In the genomic region with DNA sequence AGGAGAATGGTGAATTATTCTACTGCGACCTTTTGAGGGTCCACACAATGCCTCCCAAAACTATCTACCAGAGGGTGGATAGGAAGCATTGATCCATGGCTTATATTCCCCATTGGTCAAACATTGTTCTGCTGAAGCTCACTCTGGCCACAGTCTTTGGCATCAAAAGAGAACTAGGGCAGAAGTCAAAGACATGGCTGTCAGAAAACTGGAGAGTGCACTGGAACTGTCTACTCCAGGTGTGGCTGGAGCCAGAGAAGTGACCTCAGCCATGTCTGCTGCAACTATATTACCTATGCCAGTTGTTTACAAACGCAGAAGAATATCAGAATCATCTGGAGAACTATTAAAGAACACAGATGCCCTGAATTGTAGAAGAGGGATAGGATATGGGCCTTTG, we compare ENCODE assay signal across 28 cellular contexts.
"Had no signal": no experiment of that assay in that cellular context is flagged by ENCODE, and none has a peak within 500 bp of the region (broad histone marks: within the 10 kb centered on the region; RNA-seq: fewer than 3 reads in every experiment).

No MANE protein-coding gene starts in this region.

- H3K36me3 Mint-ChIP-seq: stimulated activated effector memory CD8-positive, alpha-beta T cell treated with anti-CD3 and anti-CD28 coated beads, Interleukin-12 subunit alpha, Interleukin-12 subunit beta, amount 100 ng/mL, for 72 hours; stimulated activated memory B cell treated with anti-CD40 and anti-IgM and Interleukin-4, amounts not matched to agents 10 μg/mL and 1 μg/mL and 100 μg/mL, for 72 hours; type B pancreatic cell had no signal

- H3K36me3 ChIP-seq: stomach, suprapubic skin, thoracic aorta, thyroid gland, tibial artery, tibial nerve, transverse colon, upper lobe of left lung, upper lobe of right lung, uterus, vagina had no signal

- H3K27me3 Mint-ChIP-seq: stimulated activated memory B cell treated with anti-CD40 and anti-IgM and Interleukin-4, amounts not matched to agents 10 μg/mL and 1 μg/mL and 100 μg/mL, for 72 hours; stimulated activated naive CD8-positive, alpha-beta T cell treated with anti-CD3 and anti-CD28 coated beads, Interleukin-15, amount 100 ng/mL, for 72 hours; stimulated activated naive CD8-positive, alpha-beta T cell treated with anti-CD3 and anti-CD28 coated beads, Interleukin-15, Interleukin-2, amounts not matched to agents 100 ng/mL and 50 ng/mL, for 24 hours; type B pancreatic cell had no signal

- ATAC-seq: stimulated activated effector memory CD8-positive, alpha-beta T cell treated with anti-CD3 and anti-CD28 coated beads, Interleukin-12 subunit alpha, Interleukin-12 subunit beta, amount 100 ng/mL, for 72 hours; stimulated activated memory B cell treated with anti-CD40 and anti-IgM and Interleukin-4, amounts not matched to agents 10 μg/mL and 1 μg/mL and 100 μg/mL, for 72 hours; stimulated activated naive CD8-positive, alpha-beta T cell treated with anti-CD3 and anti-CD28 coated beads, Interleukin-15, amount 100 ng/mL, for 72 hours; stimulated activated naive CD8-positive, alpha-beta T cell treated with anti-CD3 and anti-CD28 coated beads, Interleukin-15, Interleukin-2, amounts not matched to agents 100 U/mL and 50 U/mL, for 24 hours; upper lobe of right lung had no signal

- H3K4me3 Mint-ChIP-seq: stimulated activated effector memory CD8-positive, alpha-beta T cell treated with anti-CD3 and anti-CD28 coated beads, Interleukin-12 subunit alpha, Interleukin-12 subunit beta, amount 100 ng/mL, for 72 hours; stimulated activated memory B cell treated with anti-CD40 and anti-IgM and Interleukin-4, amounts not matched to agents 10 μg/mL and 1 μg/mL and 100 μg/mL, for 72 hours; stimulated activated naive CD8-positive, alpha-beta T cell treated with anti-CD3 and anti-CD28 coated beads, Interleukin-15, amount 100 ng/mL, for 72 hours; stimulated activated naive CD8-positive, alpha-beta T cell treated with anti-CD3 and anti-CD28 coated beads, Interleukin-15, Interleukin-2, amounts not matched to agents 100 ng/mL and 50 ng/mL, for 24 hours; type B pancreatic cell had no signal

- H3K9me3 ChIP-seq: stomach, suprapubic skin, testis, thoracic aorta, thyroid gland, tibial artery, tibial nerve, transverse colon, upper lobe of left lung, upper lobe of right lung, uterus, vagina had no signal

- H3K27me3 ChIP-seq: stomach, suprapubic skin, testis, thyroid gland, tibial artery, tibial nerve, transverse colon, upper lobe of left lung, upper lobe of right lung, uterus, vagina had no signal

- H3K4me1 Mint-ChIP-seq: stimulated activated effector memory CD8-positive, alpha-beta T cell treated with anti-CD3 and anti-CD28 coated beads, Interleukin-12 subunit alpha, Interleukin-12 subunit beta, amount 100 ng/mL, for 72 hours; stimulated activated naive CD8-positive, alpha-beta T cell treated with anti-CD3 and anti-CD28 coated beads, Interleukin-15, amount 100 ng/mL, for 72 hours had no signal

- H3K27ac Mint-ChIP-seq: stimulated activated effector memory CD8-positive, alpha-beta T cell treated with anti-CD3 and anti-CD28 coated beads, Interleukin-12 subunit alpha, Interleukin-12 subunit beta, amount 100 ng/mL, for 72 hours; stimulated activated memory B cell treated with anti-CD40 and anti-IgM and Interleukin-4, amounts not matched to agents 10 μg/mL and 1 μg/mL and 100 μg/mL, for 72 hours; stimulated activated naive CD8-positive, alpha-beta T cell treated with anti-CD3 and anti-CD28 coated beads, Interleukin-15, amount 100 ng/mL, for 72 hours; stimulated activated naive CD8-positive, alpha-beta T cell treated with anti-CD3 and anti-CD28 coated beads, Interleukin-15, Interleukin-2, amounts not matched to agents 100 ng/mL and 50 ng/mL, for 24 hours; type B pancreatic cell had no signal

- H3K4me1 ChIP-seq: stomach, suprapubic skin, testis, thyroid gland, tibial artery, tibial nerve, transverse colon, upper lobe of left lung, upper lobe of right lung, uterus, vagina had no signal

- DNase-seq: stimulated activated CD4-positive, alpha-beta T cell treated with anti-CD3 and anti-CD28 coated beads, Interleukin-2, amount 100 ng/mL, for 48 hours; stimulated activated CD4-positive, alpha-beta T cell treated with anti-CD3 and anti-CD28 coated beads, Interleukin-4, amount 100 ng/mL, for 1 hour; stimulated activated CD4-positive, alpha-beta T cell treated with anti-CD3 and anti-CD28 coated beads, Interleukin-4, amount 100 ng/mL, for 24 hours; stimulated activated CD4-positive, alpha-beta T cell treated with anti-CD3 and anti-CD28 coated beads, Interleukin-4, amount 100 ng/mL, for 4 hours; stimulated activated CD8-positive, alpha-beta memory T cell treated with anti-CD3 and anti-CD28 coated beads, Interleukin-4, amount 100 ng/mL, for 48 hours; stimulated activated naive CD4-positive, alpha-beta T cell; stimulated activated naive CD4-positive, alpha-beta T cell treated with Interleukin-2 at 50 U/mL for 16 hours; stimulated activated naive CD8-positive, alpha-beta T cell treated with anti-CD3 and anti-CD28 coated beads, Interleukin-15, amount 100 ng/mL, for 72 hours; stimulated activated naive CD8-positive, alpha-beta T cell treated with anti-CD3 and anti-CD28 coated beads, Interleukin-15, Interleukin-2, amounts not matched to agents 100 U/mL and 50 U/mL, for 24 hours; stomach; substantia nigra; testis; thyroid gland; tibial artery; transverse colon; trophoblast cell; upper lobe of left lung; upper lobe of right lung; uterus had no signal

- H3K27ac ChIP-seq: stomach, suprapubic skin, testis, thoracic aorta, thyroid gland, tibial artery, tibial nerve, transverse colon, upper lobe of left lung, upper lobe of right lung, uterus, vagina had no signal

- H3K4me3 ChIP-seq: stomach, suprapubic skin, testis, thoracic aorta, thyroid gland, tibial artery, tibial nerve, transverse colon, upper lobe of left lung, upper lobe of right lung, uterus, vagina had no signal

- FAIRE-seq: urothelium cell line had no signal

- H3K9me3 Mint-ChIP-seq: stimulated activated effector memory CD8-positive, alpha-beta T cell treated with anti-CD3 and anti-CD28 coated beads, Interleukin-12 subunit alpha, Interleukin-12 subunit beta, amount 100 ng/mL, for 72 hours; stimulated activated memory B cell treated with anti-CD40 and anti-IgM and Interleukin-4, amounts not matched to agents 10 μg/mL and 1 μg/mL and 100 μg/mL, for 72 hours; stimulated activated naive CD8-positive, alpha-beta T cell treated with anti-CD3 and anti-CD28 coated beads, Interleukin-15, amount 100 ng/mL, for 72 hours; stimulated activated naive CD8-positive, alpha-beta T cell treated with anti-CD3 and anti-CD28 coated beads, Interleukin-15, Interleukin-2, amounts not matched to agents 100 ng/mL and 50 ng/mL, for 24 hours had no signal
